Comparison of ENCODE assay signal across 34 cellular contexts in the genomic region with DNA sequence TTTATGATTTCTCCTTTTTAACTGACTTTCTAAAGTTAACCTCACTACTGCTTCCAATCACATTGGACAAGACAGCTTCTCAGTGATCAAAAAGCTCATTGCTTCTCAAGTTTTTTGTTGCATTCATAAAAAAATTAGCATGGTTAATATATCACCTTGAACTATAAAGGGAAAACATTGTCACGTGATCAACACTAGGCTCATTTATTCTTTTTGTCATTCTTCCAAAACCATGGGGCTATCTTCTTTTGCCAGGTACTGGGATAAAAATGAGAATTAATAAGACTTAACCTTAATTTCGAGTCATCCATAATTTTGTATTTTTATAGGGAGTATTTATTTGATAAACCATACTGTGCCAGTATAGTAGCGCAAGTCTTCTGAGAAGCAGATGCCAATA.
"Had no signal": no experiment of that assay in that cellular context is flagged by ENCODE, and none has a peak within 500 bp of the region (broad histone marks: within the 10 kb centered on the region; RNA-seq: fewer than 3 reads in every experiment).

No MANE protein-coding gene starts in this region.

- H3K27me3 Mint-ChIP-seq: activated B cell treated with CpG ODN at 0.5 μM for 24 hours; activated CD4-positive, alpha-beta memory T cell treated with anti-CD3 and anti-CD28 coated beads for 36 hours; activated CD4-positive, alpha-beta memory T cell treated with anti-CD3 and anti-CD28 coated beads, Interleukin-2, amount 10 ng/mL, durations not matched to agents 7 days and 5 days; activated CD4-positive, alpha-beta T cell treated with anti-CD3 and anti-CD28 coated beads, Interleukin-2, amount 10 ng/mL, durations not matched to agents 24 days and 14 days; activated CD4-positive, alpha-beta T cell treated with anti-CD3 and anti-CD28 coated beads, Interleukin-2, amount 10 ng/mL, durations not matched to agents 7 days and 5 days; activated CD8-positive, alpha-beta memory T cell treated with anti-CD3 and anti-CD28 coated beads, Interleukin-2, amount 10 ng/mL, durations not matched to agents 7 days and 5 days; activated CD8-positive, alpha-beta T cell treated with anti-CD3 and anti-CD28 coated beads for 36 hours had no signal

- H3K9me3 Mint-ChIP-seq: activated CD4-positive, alpha-beta memory T cell treated with anti-CD3 and anti-CD28 coated beads for 36 hours; activated CD4-positive, alpha-beta T cell treated with anti-CD3 and anti-CD28 coated beads, Interleukin-2, amount 10 ng/mL, durations not matched to agents 7 days and 5 days; activated CD8-positive, alpha-beta T cell treated with anti-CD3 and anti-CD28 coated beads for 36 hours; T-helper 1 cell treated with Interleukin-12 subunit alpha and Interleukin-12 subunit beta and Interleukin-4 antibody, amounts not matched to agents 30 μg/mL and 1 μg/mL, for 36 hours; T-helper 2 cell treated with Interferon-gamma antibody and Interleukin-4, amounts not matched to agents 5 μg/mL and 100 μg/mL, for 36 hours had no signal

- DNase-seq: activated B cell treated with CpG ODN at 0.5 μM for 24 hours; activated CD4-positive, alpha-beta memory T cell treated with anti-CD3 and anti-CD28 coated beads for 36 hours; activated CD4-positive, alpha-beta memory T cell treated with anti-CD3 and anti-CD28 coated beads, Interleukin-2, amount 10 ng/mL, durations not matched to agents 7 days and 5 days; activated CD4-positive, alpha-beta T cell treated with anti-CD3 and anti-CD28 coated beads for 1 hour; activated CD4-positive, alpha-beta T cell treated with anti-CD3 and anti-CD28 coated beads for 36 hours; activated CD4-positive, alpha-beta T cell treated with anti-CD3 and anti-CD28 coated beads for 4 hours; activated CD4-positive, alpha-beta T cell treated with anti-CD3 and anti-CD28 coated beads for 48 hours; activated CD4-positive, alpha-beta T cell treated with anti-CD3 and anti-CD28 coated beads, Interleukin-2, amount 10 ng/mL, durations not matched to agents 24 days and 14 days; activated CD4-positive, alpha-beta T cell treated with anti-CD3 and anti-CD28 coated beads, Interleukin-2, amount 10 ng/mL, durations not matched to agents 7 days and 5 days; activated CD4-positive, alpha-beta T cell treated with anti-CD3 and anti-CD28 coated beads, Interleukin-2, amount 50 U/mL, for 1 hour; activated CD4-positive, alpha-beta T cell treated with anti-CD3 and anti-CD28 coated beads, Interleukin-2, amount 50 U/mL, for 4 hours; activated CD4-positive, alpha-beta T cell treated with anti-CD3 and anti-CD28 coated beads, Interleukin-2, amount 50 U/mL, for 48 hours; activated CD4-positive, CD25-positive, alpha-beta regulatory T cell; activated CD4-positive, CD25-positive, alpha-beta regulatory T cell treated with anti-CD3 and anti-CD28 coated beads, Interleukin-2, amount 50 U/mL, for 72 hours; activated CD8-positive, alpha-beta memory T cell treated with anti-CD3 and anti-CD28 coated beads for 24 hours; activated CD8-positive, alpha-beta memory T cell treated with anti-CD3 and anti-CD28 coated beads, Interleukin-2, amount 10 ng/mL, durations not matched to agents 7 days and 5 days; activated CD8-positive, alpha-beta memory T cell treated with anti-CD3 and anti-CD28 coated beads, Interleukin-2, amount 50 U/mL, for 4 hours; activated CD8-positive, alpha-beta memory T cell treated with anti-CD3 and anti-CD28 coated beads, Interleukin-2, amount 50 U/mL, for 48 hours; activated CD8-positive, alpha-beta T cell treated with anti-CD3 and anti-CD28 coated beads for 36 hours; activated CD8-positive, alpha-beta T cell treated with anti-CD3 and anti-CD28 coated beads, Interleukin-2, amount 10 ng/mL, durations not matched to agents 7 days and 5 days; activated T-cell treated with anti-CD3 and anti-CD28 coated beads for 4 hours; T-cell; T-helper 1 cell; T-helper 17 cell; T-helper 2 cell; T-helper 9 cell; T1000; WERI-Rb-1 had no signal

- H3K4me1 Mint-ChIP-seq: activated B cell treated with CpG ODN at 0.5 μM for 24 hours; activated CD4-positive, alpha-beta memory T cell treated with anti-CD3 and anti-CD28 coated beads, Interleukin-2, amount 10 ng/mL, durations not matched to agents 7 days and 5 days; activated CD4-positive, alpha-beta T cell treated with anti-CD3 and anti-CD28 coated beads for 36 hours; activated CD4-positive, alpha-beta T cell treated with anti-CD3 and anti-CD28 coated beads, Interleukin-2, amount 10 ng/mL, durations not matched to agents 24 days and 14 days; activated CD4-positive, alpha-beta T cell treated with anti-CD3 and anti-CD28 coated beads, Interleukin-2, amount 10 ng/mL, durations not matched to agents 7 days and 5 days; activated CD8-positive, alpha-beta memory T cell treated with anti-CD3 and anti-CD28 coated beads, Interleukin-2, amount 10 ng/mL, durations not matched to agents 7 days and 5 days; T-cell; T-helper 17 cell; WTC11 had no signal

- H3K4me3 Mint-ChIP-seq: activated B cell treated with CpG ODN at 0.5 μM for 24 hours; activated CD4-positive, alpha-beta memory T cell treated with anti-CD3 and anti-CD28 coated beads for 36 hours; activated CD4-positive, alpha-beta memory T cell treated with anti-CD3 and anti-CD28 coated beads, Interleukin-2, amount 10 ng/mL, durations not matched to agents 7 days and 5 days; activated CD4-positive, alpha-beta T cell treated with anti-CD3 and anti-CD28 coated beads for 36 hours; activated CD4-positive, alpha-beta T cell treated with anti-CD3 and anti-CD28 coated beads, Interleukin-2, amount 10 ng/mL, durations not matched to agents 24 days and 14 days; activated CD4-positive, alpha-beta T cell treated with anti-CD3 and anti-CD28 coated beads, Interleukin-2, amount 10 ng/mL, durations not matched to agents 7 days and 5 days; activated CD8-positive, alpha-beta memory T cell treated with anti-CD3 and anti-CD28 coated beads, Interleukin-2, amount 10 ng/mL, durations not matched to agents 7 days and 5 days; activated CD8-positive, alpha-beta T cell treated with anti-CD3 and anti-CD28 coated beads for 36 hours; activated CD8-positive, alpha-beta T cell treated with anti-CD3 and anti-CD28 coated beads, Interleukin-2, amount 10 ng/mL, durations not matched to agents 7 days and 5 days; T-cell; T-helper 1 cell treated with Interleukin-12 subunit alpha and Interleukin-12 subunit beta and Interleukin-4 antibody, amounts not matched to agents 30 μg/mL and 1 μg/mL, for 36 hours; T-helper 17 cell; T-helper 2 cell treated with Interferon-gamma antibody and Interleukin-4, amounts not matched to agents 5 μg/mL and 100 μg/mL, for 36 hours; WTC11 had no signal

- FAIRE-seq: TTC549 had no signal

- H3K27ac Mint-ChIP-seq: activated B cell treated with CpG ODN at 0.5 μM for 24 hours; activated CD4-positive, alpha-beta memory T cell treated with anti-CD3 and anti-CD28 coated beads for 36 hours; activated CD4-positive, alpha-beta memory T cell treated with anti-CD3 and anti-CD28 coated beads, Interleukin-2, amount 10 ng/mL, durations not matched to agents 7 days and 5 days; activated CD4-positive, alpha-beta T cell treated with anti-CD3 and anti-CD28 coated beads for 36 hours; activated CD4-positive, alpha-beta T cell treated with anti-CD3 and anti-CD28 coated beads, Interleukin-2, amount 10 ng/mL, durations not matched to agents 24 days and 14 days; activated CD4-positive, alpha-beta T cell treated with anti-CD3 and anti-CD28 coated beads, Interleukin-2, amount 10 ng/mL, durations not matched to agents 7 days and 5 days; activated CD8-positive, alpha-beta memory T cell treated with anti-CD3 and anti-CD28 coated beads, Interleukin-2, amount 10 ng/mL, durations not matched to agents 7 days and 5 days; activated CD8-positive, alpha-beta T cell treated with anti-CD3 and anti-CD28 coated beads for 36 hours; activated CD8-positive, alpha-beta T cell treated with anti-CD3 and anti-CD28 coated beads, Interleukin-2, amount 10 ng/mL, durations not matched to agents 7 days and 5 days; T-cell; T-helper 1 cell treated with Interleukin-12 subunit alpha and Interleukin-12 subunit beta and Interleukin-4 antibody, amounts not matched to agents 30 μg/mL and 1 μg/mL, for 36 hours; T-helper 17 cell; T-helper 2 cell treated with Interferon-gamma antibody and Interleukin-4, amounts not matched to agents 5 μg/mL and 100 μg/mL, for 36 hours; WTC11 had no signal

- H3K36me3 Mint-ChIP-seq: activated CD4-positive, alpha-beta memory T cell treated with anti-CD3 and anti-CD28 coated beads for 36 hours; activated CD8-positive, alpha-beta memory T cell treated with anti-CD3 and anti-CD28 coated beads, Interleukin-2, amount 10 ng/mL, durations not matched to agents 7 days and 5 days; T-cell; WTC11 had no signal

- H3K36me3 ChIP-seq: WERI-Rb-1 had no signal

- ATAC-seq: activated CD4-positive, alpha-beta T cell treated with anti-CD3 and anti-CD28 coated beads for 36 hours; activated CD4-positive, CD25-positive, alpha-beta regulatory T cell treated with anti-CD3 and anti-CD28 coated beads, Interleukin-2, amount 50 U/mL, for 24 hours; activated CD8-positive, alpha-beta memory T cell treated with anti-CD3 and anti-CD28 coated beads, Interleukin-2, amount 10 ng/mL, durations not matched to agents 7 days and 5 days; activated CD8-positive, alpha-beta T cell treated with anti-CD3 and anti-CD28 coated beads for 36 hours; activated CD8-positive, alpha-beta T cell treated with anti-CD3 and anti-CD28 coated beads, Interleukin-2, amount 10 ng/mL, durations not matched to agents 7 days and 5 days; T-cell; T-helper 17 cell; WTC11 had no signal

- H3K27ac ChIP-seq: VCaP, WERI-Rb-1 had no signal
